ENCODE assay signal across 4 cellular contexts in genomic region chr15:62805502-62805901, GRCh38.
"Had no signal": no experiment of that assay in that cellular context is flagged by ENCODE, and none has a peak within 500 bp of the region (broad histone marks: within the 10 kb centered on the region; RNA-seq: fewer than 3 reads in every experiment).

No MANE protein-coding gene starts in this region.

- H3K4me3 ChIP-seq: GM23338 had no signal

- H2AFZ ChIP-seq: GM23338 had no signal

- H3K4me2 ChIP-seq: GM23338 had no signal

- DNase-seq: H9, HCEC 1CT, IMR-90 had no signal
